Comparison of ENCODE assay signal across 27 cellular contexts in genomic region chr1:236773919-236774318, GRCh38.
"Had no signal": no experiment of that assay in that cellular context is flagged by ENCODE, and none has a peak within 500 bp of the region (broad histone marks: within the 10 kb centered on the region; RNA-seq: fewer than 3 reads in every experiment).

No MANE protein-coding gene starts in this region.

- H3K79me2 ChIP-seq: hepatocyte had no signal

- H3K4me3 Mint-ChIP-seq: activated CD4-positive, alpha-beta T cell treated with anti-CD3 and anti-CD28 coated beads for 36 hours; activated naive CD8-positive, alpha-beta T cell; natural killer cell treated with Interleukin-12 subunit alpha and Interleukin-12 subunit beta and Interleukin-15 and Interleukin-18, amount 100 ng/mL, for 72 hours had no signal

- H3K4me3 ChIP-seq: adrenal gland, body of pancreas, gastrocnemius medialis, hepatocyte, left ventricle myocardium inferior, lung, mucosa of descending colon, right lobe of liver, testis, transverse colon had no signal

- H3K27me3 ChIP-seq: adrenal gland, body of pancreas, hepatocyte, right lobe of liver, testis had no signal

- FAIRE-seq: colon, endometrium had no signal

- H3K27ac ChIP-seq: adrenal gland, body of pancreas, epithelial cell of prostate, gastrocnemius medialis, hepatocyte, left ventricle myocardium inferior, right lobe of liver, testis, transverse colon had no signal

- DNase-seq: activated CD4-positive, alpha-beta T cell treated with anti-CD3 and anti-CD28 coated beads for 36 hours; activated CD4-positive, alpha-beta T cell treated with anti-CD3 and anti-CD28 coated beads, Interleukin-2, amount 50 U/mL, for 4 hours; activated CD4-positive, CD25-positive, alpha-beta regulatory T cell; activated effector memory CD4-positive, alpha-beta T cell treated with Interleukin-2 at 50 U/mL for 16 hours; activated naive CD4-positive, alpha-beta T cell treated with Interleukin-2 at 50 U/mL for 16 hours; activated T-cell treated with anti-CD3 and anti-CD28 coated beads for 4 hours; adrenal gland; aorta; body of pancreas; effector CD8-positive, alpha-beta T cell; gastrocnemius medialis; islet precursor cell; left ventricle myocardium inferior; mesendoderm; mucosa of descending colon; right lobe of liver; stimulated activated CD4-positive, alpha-beta T cell treated with anti-CD3 and anti-CD28 coated beads, Interleukin-4, amount 100 ng/mL, for 1 hour; stimulated activated naive CD8-positive, alpha-beta T cell treated with anti-CD3 and anti-CD28 coated beads, Interleukin-15, Interleukin-2, amounts not matched to agents 100 U/mL and 50 U/mL, for 24 hours; testis; transverse colon had no signal

- H3K9me3 ChIP-seq: body of pancreas, right lobe of liver, testis had no signal

- H3K4me2 ChIP-seq: hepatocyte had no signal

- H3K4me1 Mint-ChIP-seq: activated CD4-positive, alpha-beta T cell treated with anti-CD3 and anti-CD28 coated beads for 36 hours had no signal

- H3K4me1 ChIP-seq: adrenal gland, body of pancreas, gastrocnemius medialis, left ventricle myocardium inferior, right lobe of liver, transverse colon had no signal

- H2AFZ ChIP-seq: hepatocyte had no signal

- H3K27ac Mint-ChIP-seq: activated CD4-positive, alpha-beta T cell treated with anti-CD3 and anti-CD28 coated beads for 36 hours; activated naive CD8-positive, alpha-beta T cell; natural killer cell treated with Interleukin-12 subunit alpha and Interleukin-12 subunit beta and Interleukin-15 and Interleukin-18, amount 100 ng/mL, for 72 hours had no signal

- ATAC-seq: activated CD4-positive, alpha-beta T cell treated with anti-CD3 and anti-CD28 coated beads for 36 hours; body of pancreas; mucosa of descending colon; natural killer cell treated with Interleukin-12 subunit alpha and Interleukin-12 subunit beta and Interleukin-15 and Interleukin-18, amount 100 ng/mL, for 72 hours; right lobe of liver; stimulated activated naive CD8-positive, alpha-beta T cell treated with anti-CD3 and anti-CD28 coated beads, Interleukin-15, Interleukin-2, amounts not matched to agents 100 U/mL and 50 U/mL, for 24 hours had no signal

- H3K36me3 ChIP-seq: adrenal gland, gastrocnemius medialis, left ventricle myocardium inferior, right lobe of liver, transverse colon had no signal
